Comparison of ENCODE assay signal across 2 cellular contexts in genomic region chr20:37378420-37378784, GRCh38.
TF ChIP-seq lines count a peak whose summit lies in the region.

No MANE protein-coding gene starts in this region.

TF ChIP-seq in A549, 52 proteins besides CTCF, POLR2A, EP300 and RAD21 (continued from another document and continues in another):
- TF ChIP-seq REST (IDR thresholded peaks at IDR 0.05) = no peak
- peak; percentile 93; the same call in 1 of the 2 replicates for TF ChIP-seq HOXB13 (CRISPR knock-in tag; IDR thresholded peaks at IDR 0.05; ENCODE audit: low read depth)
- TF ChIP-seq NFE2L2 (conservative IDR thresholded peaks at IDR 0.05; ENCODE audit: low read length) = no peak
- no peak for TF ChIP-seq MYC (IDR thresholded peaks at IDR 0.05; ENCODE audit: borderline replicate concordance, low read length)
- no peak for TF ChIP-seq ESRRA (IDR thresholded peaks at IDR 0.05; ENCODE audit: borderline replicate concordance, low read length)
- TF ChIP-seq BCL3 (IDR thresholded peaks at IDR 0.05) = no peak
- TF ChIP-seq BHLHE40 (IDR thresholded peaks at IDR 0.05; ENCODE audit: low read depth, low read length) = no peak
- no peak for TF ChIP-seq USF2 (IDR thresholded peaks at IDR 0.05)
- no peak for TF ChIP-seq MAZ (IDR thresholded peaks at IDR 0.05; ENCODE audit: borderline replicate concordance, low read depth, low read length)
- no peak for TF ChIP-seq TFCP2L1 (CRISPR knock-in tag; IDR thresholded peaks at IDR 0.05)
- no peak; the same call in 1 of the 2 replicates for TF ChIP-seq NPAS2 (CRISPR knock-in tag; IDR thresholded peaks at IDR 0.05; ENCODE audit: borderline replicate concordance)
- TF ChIP-seq ELK1 (IDR thresholded peaks at IDR 0.05; ENCODE audit: low read depth, low read length) = no peak
- TF ChIP-seq HES2 (IDR thresholded peaks at IDR 0.05) = no peak
- TF ChIP-seq E2F6 (IDR thresholded peaks at IDR 0.05; ENCODE audit: borderline replicate concordance, low read depth) = no peak
- no peak for TF ChIP-seq KDM5A (IDR thresholded peaks at IDR 0.05)
- no peak for TF ChIP-seq JUNB (IDR thresholded peaks at IDR 0.05)
- no peak for TF ChIP-seq RCOR1 (IDR thresholded peaks at IDR 0.05; ENCODE audit: low read depth, low read length)
- peak; percentile 66 for TF ChIP-seq RARB (CRISPR knock-in tag; IDR thresholded peaks at IDR 0.05)
- TF ChIP-seq ATOH8 (CRISPR knock-in tag; IDR thresholded peaks at IDR 0.05; ENCODE audit: low read depth) = peak; percentile 95
- TF ChIP-seq ZFP36 (IDR thresholded peaks at IDR 0.05; ENCODE audit: borderline replicate concordance, partially characterized antibody) = no peak
- no peak for TF ChIP-seq CHD2 (IDR thresholded peaks at IDR 0.05; ENCODE audit: low read length, partially characterized antibody)
- TF ChIP-seq FOXS1 (CRISPR knock-in tag; IDR thresholded peaks at IDR 0.05) = no peak
- TF ChIP-seq SREBF2 (IDR thresholded peaks at IDR 0.05) = no peak
- no peak for TF ChIP-seq MAX (IDR thresholded peaks at IDR 0.05)
- TF ChIP-seq MAFK (IDR thresholded peaks at IDR 0.05; ENCODE audit: partially characterized antibody) = no peak

TF ChIP-seq in WTC11, 78 proteins besides CTCF, POLR2A, EP300 and RAD21 (continued from another document):
- TF ChIP-seq ARID4B (CRISPR knock-in tag; IDR thresholded peaks at IDR 0.05; ENCODE audit: borderline replicate concordance) (no peak), MAX (CRISPR knock-in tag; IDR thresholded peaks at IDR 0.05) (no peak), TCF7 (CRISPR knock-in tag; IDR thresholded peaks at IDR 0.05; ENCODE audit: low read depth) (no peak), MYBL2 (CRISPR knock-in tag; IDR thresholded peaks at IDR 0.05) (no peak), GRHL2 (CRISPR knock-in tag; IDR thresholded peaks at IDR 0.05; ENCODE audit: insufficient replicate concordance, severe bottlenecking) (no peak), ZNF317 (CRISPR knock-in tag; IDR thresholded peaks at IDR 0.05; ENCODE audit: borderline replicate concordance, low read depth) (no peak), FOXJ3 (CRISPR knock-in tag; IDR thresholded peaks at IDR 0.05; ENCODE audit: borderline replicate concordance) (no peak), ZNF281 (CRISPR knock-in tag; IDR thresholded peaks at IDR 0.05) (no peak), ZNF232 (CRISPR knock-in tag; IDR thresholded peaks at IDR 0.05) (no peak)
